Comparison of ENCODE assay signal across 25 cellular contexts in the genomic region with DNA sequence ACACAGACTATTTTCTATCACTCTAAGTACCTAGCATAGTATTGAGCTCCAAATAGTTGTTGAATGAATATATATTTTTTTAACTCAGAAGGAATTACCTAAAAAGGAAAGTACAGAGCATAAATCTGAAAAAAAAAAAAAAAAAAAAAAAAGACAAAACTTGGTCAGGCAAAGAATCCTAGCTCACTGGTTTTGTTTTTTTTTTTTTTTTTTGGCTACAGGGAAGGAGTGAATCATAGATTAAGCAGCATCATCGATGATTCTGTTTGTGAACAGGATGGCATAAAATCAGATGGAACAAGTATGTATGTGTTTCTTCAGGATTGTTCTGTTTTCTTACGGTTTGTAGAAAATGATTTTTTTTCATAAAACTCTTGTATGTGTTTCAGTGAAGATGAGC.
DNase-seq lines count a peak whose midpoint lies in the region; ATAC-seq lines count a peak whose summit lies in the region.
"Had no signal": no experiment of that assay in that cellular context is flagged by ENCODE, and none has a peak within 500 bp of the region (broad histone marks: within the 10 kb centered on the region; RNA-seq: fewer than 3 reads in every experiment).

No MANE protein-coding gene starts in this region.

- H3K27me3 ChIP-seq in BLaER1 = no peaks in the 10 kb centered on the region
- H3K27me3 ChIP-seq: adrenal gland, left lung, right atrium auricular region, tibial artery had no signal

- H3K4me2 ChIP-seq in BLaER1 = peak overlapping the region; percentile 78
- H3K4me2 ChIP-seq: A549 had no signal

- H3K36me3 ChIP-seq in BLaER1 = peaks cover 75% of the 10 kb centered on the region
- H3K36me3 ChIP-seq: adrenal gland, left lung, right atrium auricular region, tibial artery had no signal

- H3K9me3 ChIP-seq in BLaER1 = no peaks in the 10 kb centered on the region; the same call in 1 of the 2 replicates
- H3K9me3 ChIP-seq: A549, adrenal gland, tibial artery had no signal

- ATAC-seq in GM18519 (IDR thresholded peaks at IDR 0.05; ENCODE audit: low FRiP score, unreplicated experiment) (no peak), GM19035 (IDR thresholded peaks at IDR 0.05; ENCODE audit: unreplicated experiment) (no peak), HG03108 (IDR thresholded peaks at IDR 0.05; ENCODE audit: unreplicated experiment) (no peak)
- ATAC-seq: A549; activated CD8-positive, alpha-beta T cell treated with anti-CD3 and anti-CD28 coated beads, Interleukin-2, amount 10 ng/mL, durations not matched to agents 7 days and 5 days; left lung had no signal

- DNase-seq in HT1080 (ENCODE audit: low read depth) (peak; percentile 18), astrocyte of the hippocampus (ENCODE audit: low read depth, low spot score) (peak; percentile 28), hepatic stellate cell (ENCODE audit: low spot score) (peak; percentile 24)
- DNase-seq in stimulated activated CD4-positive, alpha-beta T cell treated with anti-CD3 and anti-CD28 coated beads, Interleukin-1b, Interleukin-23, amount 100 ng/mL, for 48 hours = no peak
- DNase-seq: activated CD8-positive, alpha-beta T cell treated with anti-CD3 and anti-CD28 coated beads, Interleukin-2, amount 10 ng/mL, durations not matched to agents 7 days and 5 days; activated naive CD4-positive, alpha-beta T cell treated with anti-CD3 and anti-CD28 coated beads for 36 hours; adrenal gland; CD8-positive, alpha-beta memory T cell; islet precursor cell; left lung; NCI-H1417 treated with DMSO at 0.1 percent for 48 hours; NCI-H2081 treated with DMSO at 0.1 percent for 48 hours; NCI-H226; posterior cingulate gyrus; SHP77 treated with DMSO at 0.1 percent for 48 hours; stimulated activated CD4-positive, alpha-beta T cell treated with anti-CD3 and anti-CD28 coated beads, Interleukin-4, amount 100 ng/mL, for 1 hour; SW 1271; T-helper 9 cell; tibial artery had no signal

- peaks cover 79% of the 10 kb centered on the region for H3K4me1 ChIP-seq in BLaER1
- H3K4me1 ChIP-seq: A549, adrenal gland, left lung, right atrium auricular region had no signal

- H4K20me1 ChIP-seq in BLaER1 = no peaks in the 10 kb centered on the region

- peak overlapping the region; percentile 95 for H3K27ac ChIP-seq in BLaER1
- H3K27ac ChIP-seq: A549, adrenal gland, left lung, right atrium auricular region, tibial artery had no signal

- H3K9ac ChIP-seq in BLaER1 = peak overlapping the region; percentile 66

- H3K4me3 ChIP-seq in BLaER1 = no peak overlapping the region
- H3K4me3 ChIP-seq: A549, adrenal gland, left lung, right atrium auricular region, tibial artery had no signal
